1 cellular context compared by ENCODE assay signal in the genomic region with DNA sequence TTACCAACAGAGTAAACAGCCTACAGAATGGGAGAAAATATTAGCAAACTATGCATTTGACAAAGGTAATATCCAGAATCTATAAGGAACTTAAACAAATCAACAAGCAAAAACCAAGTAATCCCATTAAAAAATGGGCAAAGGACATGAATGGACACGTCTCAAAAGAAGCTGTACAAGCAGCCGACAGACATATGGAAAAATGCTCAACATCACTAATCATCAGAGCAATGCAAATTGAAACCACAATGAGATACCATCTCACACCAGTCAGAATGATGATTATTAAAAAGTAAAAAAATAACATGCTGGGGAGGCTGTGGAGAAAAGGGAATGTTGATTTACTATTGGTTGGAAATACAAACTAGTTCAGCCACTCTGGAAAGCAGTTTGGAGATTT.
TF ChIP-seq lines count a peak whose summit lies in the region.

No MANE protein-coding gene starts in this region.

TF ChIP-seq in WTC11, 78 proteins besides CTCF, POLR2A, EP300 and RAD21 (continued from another document):
- TF ChIP-seq, protein P1, sequence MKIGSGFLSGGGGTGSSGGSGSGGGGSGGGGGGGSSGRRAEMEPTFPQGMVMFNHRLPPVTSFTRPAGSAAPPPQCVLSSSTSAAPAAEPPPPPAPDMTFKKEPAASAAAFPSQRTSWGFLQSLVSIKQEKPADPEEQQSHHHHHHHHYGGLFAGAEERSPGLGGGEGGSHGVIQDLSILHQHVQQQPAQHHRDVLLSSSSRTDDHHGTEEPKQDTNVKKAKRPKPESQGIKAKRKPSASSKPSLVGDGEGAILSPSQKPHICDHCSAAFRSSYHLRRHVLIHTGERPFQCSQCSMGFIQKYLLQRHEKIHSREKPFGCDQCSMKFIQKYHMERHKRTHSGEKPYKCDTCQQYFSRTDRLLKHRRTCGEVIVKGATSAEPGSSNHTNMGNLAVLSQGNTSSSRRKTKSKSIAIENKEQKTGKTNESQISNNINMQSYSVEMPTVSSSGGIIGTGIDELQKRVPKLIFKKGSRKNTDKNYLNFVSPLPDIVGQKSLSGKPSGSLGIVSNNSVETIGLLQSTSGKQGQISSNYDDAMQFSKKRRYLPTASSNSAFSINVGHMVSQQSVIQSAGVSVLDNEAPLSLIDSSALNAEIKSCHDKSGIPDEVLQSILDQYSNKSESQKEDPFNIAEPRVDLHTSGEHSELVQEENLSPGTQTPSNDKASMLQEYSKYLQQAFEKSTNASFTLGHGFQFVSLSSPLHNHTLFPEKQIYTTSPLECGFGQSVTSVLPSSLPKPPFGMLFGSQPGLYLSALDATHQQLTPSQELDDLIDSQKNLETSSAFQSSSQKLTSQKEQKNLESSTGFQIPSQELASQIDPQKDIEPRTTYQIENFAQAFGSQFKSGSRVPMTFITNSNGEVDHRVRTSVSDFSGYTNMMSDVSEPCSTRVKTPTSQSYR (CRISPR knock-in tag; IDR thresholded peaks at IDR 0.05): no peak
- no peak for TF ChIP-seq OVOL2 (CRISPR knock-in tag; IDR thresholded peaks at IDR 0.05; ENCODE audit: borderline replicate concordance)
- no peak for TF ChIP-seq ZNF263 (CRISPR knock-in tag; IDR thresholded peaks at IDR 0.05; ENCODE audit: low read depth)
TF ChIP-seq in WTC11: peak in this region for 0.
